8 cellular contexts compared by ENCODE assay signal in the genomic region with DNA sequence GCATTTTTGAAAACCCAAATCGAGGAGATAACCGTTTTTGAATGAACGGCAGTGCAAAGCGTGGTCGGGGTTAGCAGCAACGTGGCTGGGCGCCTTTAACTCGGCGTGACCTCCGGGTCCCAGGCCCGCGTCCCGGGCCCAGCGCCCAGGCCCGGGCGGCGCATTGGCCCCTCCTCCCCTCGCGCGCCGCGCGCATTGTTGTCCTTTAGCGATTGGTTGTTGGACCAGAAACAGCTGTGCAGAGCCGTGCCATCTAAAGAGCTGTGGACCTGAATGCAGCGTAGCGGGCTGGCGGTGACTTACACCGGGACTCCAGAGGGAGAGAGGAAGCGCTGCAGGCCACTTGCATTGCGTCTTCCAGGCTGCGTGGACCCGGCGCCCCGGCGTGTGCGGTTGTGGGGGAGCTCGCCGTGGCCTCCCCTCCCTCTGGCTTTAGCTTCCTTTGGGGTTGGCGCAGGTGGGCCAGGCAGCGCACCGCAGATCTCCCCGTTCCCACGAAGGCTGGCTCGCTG. TPM values are rescaled to one million over a fixed set of nuclear protein-coding genes. Genes with fewer than 3 reads are reported as not detected.
A peak's percentile ranks its signal among the peaks of the same experiment; 100 is the strongest.
DNase-seq lines count a peak whose midpoint lies in the region; ATAC-seq and TF ChIP-seq lines count a peak whose summit lies in the region.

A gene with protein sequence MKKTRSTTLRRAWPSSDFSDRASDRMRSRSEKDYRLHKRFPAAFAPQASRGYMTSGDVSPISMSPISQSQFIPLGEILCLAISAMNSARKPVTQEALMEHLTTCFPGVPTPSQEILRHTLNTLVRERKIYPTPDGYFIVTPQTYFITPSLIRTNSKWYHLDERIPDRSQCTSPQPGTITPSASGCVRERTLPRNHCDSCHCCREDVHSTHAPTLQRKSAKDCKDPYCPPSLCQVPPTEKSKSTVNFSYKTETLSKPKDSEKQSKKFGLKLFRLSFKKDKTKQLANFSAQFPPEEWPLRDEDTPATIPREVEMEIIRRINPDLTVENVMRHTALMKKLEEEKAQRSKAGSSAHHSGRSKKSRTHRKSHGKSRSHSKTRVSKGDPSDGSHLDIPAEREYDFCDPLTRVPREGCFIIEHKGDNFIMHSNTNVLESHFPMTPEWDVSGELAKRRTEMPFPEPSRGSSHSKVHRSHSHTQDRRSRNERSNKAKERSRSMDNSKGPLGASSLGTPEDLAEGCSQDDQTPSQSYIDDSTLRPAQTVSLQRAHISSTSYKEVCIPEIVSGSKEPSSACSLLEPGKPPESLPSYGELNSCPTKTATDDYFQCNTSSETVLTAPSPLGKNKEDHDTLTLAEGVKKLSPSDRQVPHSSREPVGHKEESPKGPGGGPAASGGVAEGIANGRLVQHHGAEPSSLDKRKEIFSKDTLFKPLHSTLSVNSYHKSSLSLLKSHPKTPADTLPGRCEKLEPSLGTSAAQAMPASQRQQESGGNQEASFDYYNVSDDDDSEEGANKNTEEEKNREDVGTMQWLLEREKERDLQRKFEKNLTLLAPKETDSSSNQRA (N-terminal part only) (plus strand): TSS at position 227 of the 512 bp plus-strand sequence. CDS start 1,484 bp downstream, outside the sequence.

- H2BK20ac ChIP-seq in IMR-90 (ENCODE audit: low read depth, low read length), result no peak within 1 kb of the TSS; the same call in 1 of the 2 replicates

- H3K4me3 ChIP-seq in BE2C (ENCODE audit: low read depth, low read length) (peak within 1 kb of the TSS; percentile 94), IMR-90 (ENCODE audit: insufficient read depth, low read depth, low read length) (peak within 1 kb of the TSS; percentile 60), thyroid gland (replicated peaks in 1 of 3) (peak within 1 kb of the TSS; percentile 36 to 46 (median 42))

- POLR2A ChIA-PET in IMR-90 (lab: Charles Lee; ENCODE audit: unreplicated experiment) (no interaction called here), T-cell (lab: Charles Lee) (no interaction called here)

- no peak within 1 kb of the TSS; the same call in 1 of the 2 replicates for H3K18ac ChIP-seq in IMR-90 (ENCODE audit: low read depth, low read length)

- H3K27me3 ChIP-seq in BE2C (no peaks in the 10 kb centered on the region), IMR-90 (ENCODE audit: control insufficient read depth, insufficient read depth, low read length) (peaks cover 16% of the 10 kb centered on the region), thyroid gland (no peaks in the 10 kb centered on the region)

- TF ChIP-seq CTCF in BE2C (IDR thresholded peaks at IDR 0.05; ENCODE audit: low read depth, low read length) (no peak), IMR-90 (conservative IDR thresholded peaks at IDR 0.05; ENCODE audit: low read depth, low read length) (no peak), thyroid gland (IDR thresholded peaks at IDR 0.05) (peak in 1 of 6 experiments; percentile 14)

- TF ChIP-seq RAD21 in IMR-90 (IDR thresholded peaks at IDR 0.05; ENCODE audit: low read length), result no peak

- H4K8ac ChIP-seq in IMR-90 (ENCODE audit: low read depth in 2 of 2, low read length in 2 of 2), result peak within 1 kb of the TSS in 1 of 2 experiments; percentile 61; a peak in 1 of 4 replicates

- no peak within 1 kb of the TSS for H2BK5ac ChIP-seq in IMR-90 (ENCODE audit: low read depth, low read length, poor library complexity, severe bottlenecking)

- H2BK15ac ChIP-seq in IMR-90 (ENCODE audit: low read depth, low read length), result no peak within 1 kb of the TSS

- intact Hi-C loops in IMR-90 (cut with micrococcal nuclease) (loop anchor here (1.0 to 5.0 kb wide), 5 partner anchors 64 to 262 kb away; no protein-coding TSS in a partner anchor), thyroid gland (cut with DNase I) (no loop called here)

- H3K23ac ChIP-seq in IMR-90 (ENCODE audit: low read depth, low read length), result peak within 1 kb of the TSS; percentile 40; the same call in 1 of the 2 replicates

- H3K4ac ChIP-seq in IMR-90 (ENCODE audit: low read depth, low read length), result no peak within 1 kb of the TSS

- DNase-seq in BE2C (peak; percentile 93), IMR-90 (peak; percentile 55), T-cell (peak in 1 of 34 experiments; percentile 6), midbrain (lab: John Stamatoyannopoulos, UW) (peak; percentile 84), thyroid gland (peak; percentile 83 to 90), NCI-H2196 (lab: John Stamatoyannopoulos, UW; ENCODE audit: unreplicated experiment) (no peak)

- H3K9me3 Mint-ChIP-seq in T-cell, result peaks cover 1 to 6% (median 4%) of the 10 kb centered on the region in 3 donors

- H3K9me3 ChIP-seq in BE2C (no peaks in the 10 kb centered on the region), IMR-90 (ENCODE audit: control insufficient read depth, insufficient read depth, low read length) (peaks cover 2% of the 10 kb centered on the region; the same call in 1 of the 2 replicates), thyroid gland (no peaks in the 10 kb centered on the region)

- H3K4me3 Mint-ChIP-seq in T-cell, result peak within 1 kb of the TSS in 2 of 3 donors; percentile 21 to 62

- H2AK5ac ChIP-seq in IMR-90 (ENCODE audit: low read depth, low read length), result no peak within 1 kb of the TSS

- peak within 1 kb of the TSS; percentile 79 for H3K4me2 ChIP-seq in IMR-90 (ENCODE audit: low read depth, low read length)

- 0% methylated on average over 13 of the region's 45 CpGs; no CpG with 5 or more reads in 1 of the 2 experiments for WGBS in IMR-90 (ENCODE audit: extremely low coverage in 2 of 2, insufficient read length in 1 of 2), 2 experiments
- 0 to 5% methylated on average over 9 to 33 of the region's 45 CpGs for WGBS in thyroid gland, 2 donors

- in situ Hi-C loops in IMR-90 (cut with MboI; ENCODE audit: low sequenced_read_pairs), result no loop called here

- dilution Hi-C loops in IMR-90 (cut with HindIII; ENCODE audit: low sequenced_read_pairs, unreplicated experiment), result no loop called here

- no peak within 1 kb of the TSS for H3K27ac Mint-ChIP-seq in T-cell

- H3K14ac ChIP-seq in IMR-90 (replicated peaks; ENCODE audit: low read depth, low read length), result no peak within 1 kb of the TSS

- H2AK9ac ChIP-seq in IMR-90 (replicated peaks; ENCODE audit: low read depth, low read length, poor library complexity), result peak within 1 kb of the TSS; percentile 40

- peaks cover 51 to 64% of the 10 kb centered on the region in 2 donors for H3K27me3 Mint-ChIP-seq in T-cell

- no peak within 1 kb of the TSS for H3K56ac ChIP-seq in IMR-90 (ENCODE audit: extremely low read depth, insufficient read depth, low read length)

- H3K9ac ChIP-seq in IMR-90 (ENCODE audit: low read depth, low read length), result peak within 1 kb of the TSS; percentile 25

- H4K20me1 ChIP-seq in IMR-90 (ENCODE audit: insufficient read depth, low read length), result no peaks in the 10 kb centered on the region

- no peak within 1 kb of the TSS; the same call in 1 of the 2 replicates for H4K5ac ChIP-seq in IMR-90 (ENCODE audit: low read depth, low read length)

- no peaks in the 10 kb centered on the region for H3K36me3 ChIP-seq in BE2C
- H3K36me3 ChIP-seq in IMR-90 (ENCODE audit: control insufficient read depth, insufficient read depth, low read length), result no peaks in the 10 kb centered on the region
- no peaks in the 10 kb centered on the region for H3K36me3 ChIP-seq in thyroid gland

- H3K79me1 ChIP-seq in IMR-90 (ENCODE audit: low read depth in 1 of 2, low read length in 2 of 2), result no peaks in the 10 kb centered on the region

- peak within 1 kb of the TSS; percentile 41 for H3K27ac ChIP-seq in IMR-90 (ENCODE audit: insufficient read depth, low read length)
- peak within 1 kb of the TSS in 2 of 3 donors; percentile 39 to 40 for H3K27ac ChIP-seq in thyroid gland

- peaks cover 9% of the 10 kb centered on the region for H3K4me1 ChIP-seq in BE2C
- no peaks in the 10 kb centered on the region for H3K4me1 ChIP-seq in IMR-90 (ENCODE audit: control insufficient read depth, insufficient read depth, low read length)
- peaks cover 14 to 16% of the 10 kb centered on the region in 2 donors for H3K4me1 ChIP-seq in thyroid gland

- CTCF ChIA-PET in IMR-90 (lab: Yijun Ruan, JAX) (no interaction called here), T-cell (lab: Charles Lee) (no interaction called here)

- H3K4me1 Mint-ChIP-seq in T-cell, result peaks cover 6 to 8% (median 7%) of the 10 kb centered on the region in 3 donors

- H3K36me3 Mint-ChIP-seq in T-cell, result no peaks in the 10 kb centered on the region

- no peak within 1 kb of the TSS for H2BK120ac ChIP-seq in IMR-90 (ENCODE audit: low read depth, low read length)

- TF ChIP-seq POLR2A in IMR-90 (IDR thresholded peaks at IDR 0.05; ENCODE audit: low read depth, low read length) (no peak), thyroid gland (IDR thresholded peaks at IDR 0.05) (peak in 1 of 2 donors; percentile 73)

- ATAC-seq in IMR-90 (ENCODE audit: low read depth) (peak; percentile 79), T-cell (replicated peaks in 1 of 4) (no peak), esophagus mucosa (peak; percentile 88), HG02610 (IDR thresholded peaks at IDR 0.05; ENCODE audit: unreplicated experiment) (no peak)

- no peaks in the 10 kb centered on the region for H3K9me1 ChIP-seq in IMR-90 (ENCODE audit: insufficient read depth, low read length)

- H2AFZ ChIP-seq in IMR-90 (replicated peaks; ENCODE audit: low read length, poor library complexity), result peak within 1 kb of the TSS; percentile 91

- BruUV-seq in IMR-90 (replicated peaks; lab: Mats Ljungman, UMichigan), result no TSS peak

- H4K91ac ChIP-seq in IMR-90 (ENCODE audit: insufficient read depth, low read depth, low read length), result no peak within 1 kb of the TSS

TF ChIP-seq in IMR-90, 13 proteins besides CTCF, POLR2A, EP300 and RAD21 (continues in another document):
- TF ChIP-seq BHLHE40 (IDR thresholded peaks at IDR 0.05; ENCODE audit: low read depth, low read length), result no peak
- no peak for TF ChIP-seq RCOR1 (IDR thresholded peaks at IDR 0.05; ENCODE audit: insufficient replicate concordance, low read length)
- TF ChIP-seq MAZ (IDR thresholded peaks at IDR 0.05; ENCODE audit: borderline replicate concordance, low read depth, low read length), result no peak
- TF ChIP-seq NFE2L2 (IDR thresholded peaks at IDR 0.05; ENCODE audit: low read depth, low read length), result no peak
- no peak for TF ChIP-seq MAFK (IDR thresholded peaks at IDR 0.05; ENCODE audit: low read depth, low read length)
- TF ChIP-seq, protein P1, sequence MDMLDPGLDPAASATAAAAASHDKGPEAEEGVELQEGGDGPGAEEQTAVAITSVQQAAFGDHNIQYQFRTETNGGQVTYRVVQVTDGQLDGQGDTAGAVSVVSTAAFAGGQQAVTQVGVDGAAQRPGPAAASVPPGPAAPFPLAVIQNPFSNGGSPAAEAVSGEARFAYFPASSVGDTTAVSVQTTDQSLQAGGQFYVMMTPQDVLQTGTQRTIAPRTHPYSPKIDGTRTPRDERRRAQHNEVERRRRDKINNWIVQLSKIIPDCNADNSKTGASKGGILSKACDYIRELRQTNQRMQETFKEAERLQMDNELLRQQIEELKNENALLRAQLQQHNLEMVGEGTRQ (IDR thresholded peaks at IDR 0.05; ENCODE audit: low read depth, low read length), result no peak

RNA-seq across cellular contexts. Expression of the gene that starts here (rescaled TPM):
- 11.0 TPM for polyA plus RNA-seq in BE2C (2012; ENCODE audit: insufficient read depth, insufficient read length, low read depth)
- total RNA-seq in IMR-90 (2012; rRNA removed), result 4.4 and 5.4 TPM in 2 replicates
- polyA plus RNA-seq in IMR-90 (2012; rRNA removed), result 1.1 and 1.8 TPM in 2 replicates
- polyA plus RNA-seq in IMR-90 (2012; cell fraction: cytosol; rRNA removed), result 0.12 and 1.3 TPM in 2 replicates
- 2.8 and 3.7 TPM in 2 replicates for polyA plus RNA-seq in IMR-90 (2012; cell fraction: nucleus; rRNA removed; ENCODE audit: low replicate concordance)
- total RNA-seq in T-cell, result under 1 TPM in 2 of 5 donors, not detected in 3; 0.22 to 0.50 TPM
- 12.0 TPM for total RNA-seq in esophagus mucosa
- 10 to 100 TPM; 27.3 to 57.7 (median 43.3) TPM for total RNA-seq in thyroid gland

Comparison
In these comparisons a context has a peak if more than half of its experiments do, and no peak if none do; other contexts are left out.
1. H3K4me3 ChIP-seq: peak in every context shown above with its lines; median percentile 94 in BE2C; 60 in IMR-90; 42 in thyroid gland.
2. ATAC-seq: peak in IMR-90 (single experiment) and esophagus mucosa (single experiment); none in T-cell (0 of 4) and HG02610 (single experiment).